2 cellular contexts compared by ENCODE assay signal in the genomic region with DNA sequence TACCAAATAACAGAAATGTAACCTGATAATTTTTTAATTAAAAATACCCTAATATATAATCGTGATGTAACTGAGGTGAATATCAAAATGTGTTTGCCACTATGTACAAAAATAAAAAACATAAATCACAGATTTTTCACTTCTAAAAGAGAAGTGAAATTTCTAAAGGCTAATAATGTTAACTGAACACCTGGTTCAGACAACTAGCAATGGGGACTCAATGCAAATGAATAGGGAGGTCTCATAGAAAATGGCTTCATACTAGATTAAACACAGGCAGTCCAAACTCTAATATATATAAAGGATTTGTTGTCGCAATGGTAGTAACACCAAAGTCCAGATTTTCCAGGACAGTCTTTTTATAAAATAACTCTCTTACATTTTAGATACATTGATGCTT.
TF ChIP-seq lines count a peak whose summit lies in the region.

No MANE protein-coding gene starts in this region.

TF ChIP-seq in GM12878, 131 proteins besides CTCF, POLR2A, EP300 and RAD21 (continued from another document):
- TF ChIP-seq, protein P1, sequence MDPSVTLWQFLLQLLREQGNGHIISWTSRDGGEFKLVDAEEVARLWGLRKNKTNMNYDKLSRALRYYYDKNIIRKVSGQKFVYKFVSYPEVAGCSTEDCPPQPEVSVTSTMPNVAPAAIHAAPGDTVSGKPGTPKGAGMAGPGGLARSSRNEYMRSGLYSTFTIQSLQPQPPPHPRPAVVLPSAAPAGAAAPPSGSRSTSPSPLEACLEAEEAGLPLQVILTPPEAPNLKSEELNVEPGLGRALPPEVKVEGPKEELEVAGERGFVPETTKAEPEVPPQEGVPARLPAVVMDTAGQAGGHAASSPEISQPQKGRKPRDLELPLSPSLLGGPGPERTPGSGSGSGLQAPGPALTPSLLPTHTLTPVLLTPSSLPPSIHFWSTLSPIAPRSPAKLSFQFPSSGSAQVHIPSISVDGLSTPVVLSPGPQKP (IDR thresholded peaks at IDR 0.05; ENCODE audit: low read depth, low read length) = no peak
- TF ChIP-seq BCL3 (IDR thresholded peaks at IDR 0.05; ENCODE audit: borderline replicate concordance, insufficient read depth, low read depth, low read length, poor library complexity, severe bottlenecking) (no peak), GABPA (IDR thresholded peaks at IDR 0.05; ENCODE audit: low read depth) (no peak)
- TF ChIP-seq, protein P2, sequence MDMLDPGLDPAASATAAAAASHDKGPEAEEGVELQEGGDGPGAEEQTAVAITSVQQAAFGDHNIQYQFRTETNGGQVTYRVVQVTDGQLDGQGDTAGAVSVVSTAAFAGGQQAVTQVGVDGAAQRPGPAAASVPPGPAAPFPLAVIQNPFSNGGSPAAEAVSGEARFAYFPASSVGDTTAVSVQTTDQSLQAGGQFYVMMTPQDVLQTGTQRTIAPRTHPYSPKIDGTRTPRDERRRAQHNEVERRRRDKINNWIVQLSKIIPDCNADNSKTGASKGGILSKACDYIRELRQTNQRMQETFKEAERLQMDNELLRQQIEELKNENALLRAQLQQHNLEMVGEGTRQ (IDR thresholded peaks at IDR 0.05; ENCODE audit: borderline replicate concordance, low read depth, low read length) = no peak

TF ChIP-seq in SK-N-SH, 30 proteins besides CTCF, POLR2A, EP300 and RAD21 (continued from another document):
- TF ChIP-seq, protein P3, sequence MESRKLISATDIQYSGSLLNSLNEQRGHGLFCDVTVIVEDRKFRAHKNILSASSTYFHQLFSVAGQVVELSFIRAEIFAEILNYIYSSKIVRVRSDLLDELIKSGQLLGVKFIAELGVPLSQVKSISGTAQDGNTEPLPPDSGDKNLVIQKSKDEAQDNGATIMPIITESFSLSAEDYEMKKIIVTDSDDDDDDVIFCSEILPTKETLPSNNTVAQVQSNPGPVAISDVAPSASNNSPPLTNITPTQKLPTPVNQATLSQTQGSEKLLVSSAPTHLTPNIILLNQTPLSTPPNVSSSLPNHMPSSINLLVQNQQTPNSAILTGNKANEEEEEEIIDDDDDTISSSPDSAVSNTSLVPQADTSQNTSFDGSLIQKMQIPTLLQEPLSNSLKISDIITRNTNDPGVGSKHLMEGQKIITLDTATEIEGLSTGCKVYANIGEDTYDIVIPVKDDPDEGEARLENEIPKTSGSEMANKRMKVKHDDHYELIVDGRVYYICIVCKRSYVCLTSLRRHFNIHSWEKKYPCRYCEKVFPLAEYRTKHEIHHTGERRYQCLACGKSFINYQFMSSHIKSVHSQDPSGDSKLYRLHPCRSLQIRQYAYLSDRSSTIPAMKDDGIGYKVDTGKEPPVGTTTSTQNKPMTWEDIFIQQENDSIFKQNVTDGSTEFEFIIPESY (IDR thresholded peaks at IDR 0.05; ENCODE audit: borderline replicate concordance, low read depth) = no peak
- TF ChIP-seq, protein P4, sequence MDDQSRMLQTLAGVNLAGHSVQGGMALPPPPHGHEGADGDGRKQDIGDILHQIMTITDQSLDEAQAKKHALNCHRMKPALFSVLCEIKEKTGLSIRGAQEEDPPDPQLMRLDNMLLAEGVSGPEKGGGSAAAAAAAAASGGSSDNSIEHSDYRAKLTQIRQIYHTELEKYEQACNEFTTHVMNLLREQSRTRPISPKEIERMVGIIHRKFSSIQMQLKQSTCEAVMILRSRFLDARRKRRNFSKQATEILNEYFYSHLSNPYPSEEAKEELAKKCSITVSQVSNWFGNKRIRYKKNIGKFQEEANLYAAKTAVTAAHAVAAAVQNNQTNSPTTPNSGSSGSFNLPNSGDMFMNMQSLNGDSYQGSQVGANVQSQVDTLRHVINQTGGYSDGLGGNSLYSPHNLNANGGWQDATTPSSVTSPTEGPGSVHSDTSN (IDR thresholded peaks at IDR 0.05) = no peak
- no peak for TF ChIP-seq FOSL2 (IDR thresholded peaks at IDR 0.05; ENCODE audit: borderline replicate concordance, low read depth)
- no peak for TF ChIP-seq FOXM1 (IDR thresholded peaks at IDR 0.05; ENCODE audit: low read depth)
- TF ChIP-seq NRF1 (IDR thresholded peaks at IDR 0.05; ENCODE audit: low read depth, low read length) = no peak
- no peak for TF ChIP-seq SMC3 (IDR thresholded peaks at IDR 0.05; ENCODE audit: low read depth, low read length)
- no peak for TF ChIP-seq MEF2A (IDR thresholded peaks at IDR 0.05; ENCODE audit: borderline replicate concordance, low read depth)
- no peak for TF ChIP-seq TAF1 (IDR thresholded peaks at IDR 0.05; ENCODE audit: borderline replicate concordance, low read depth, low read length)
- TF ChIP-seq GATA2 (CRISPR knock-in tag; IDR thresholded peaks at IDR 0.05) = no peak
- TF ChIP-seq RFX5 (IDR thresholded peaks at IDR 0.05; ENCODE audit: low read length) = no peak
- TF ChIP-seq, protein P5, sequence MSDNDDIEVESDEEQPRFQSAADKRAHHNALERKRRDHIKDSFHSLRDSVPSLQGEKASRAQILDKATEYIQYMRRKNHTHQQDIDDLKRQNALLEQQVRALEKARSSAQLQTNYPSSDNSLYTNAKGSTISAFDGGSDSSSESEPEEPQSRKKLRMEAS (IDR thresholded peaks at IDR 0.05; ENCODE audit: low read depth) = no peak
- no peak for TF ChIP-seq RXRA (IDR thresholded peaks at IDR 0.05; ENCODE audit: borderline replicate concordance, low read depth)
